17 cellular contexts compared by ENCODE assay signal in the genomic region with DNA sequence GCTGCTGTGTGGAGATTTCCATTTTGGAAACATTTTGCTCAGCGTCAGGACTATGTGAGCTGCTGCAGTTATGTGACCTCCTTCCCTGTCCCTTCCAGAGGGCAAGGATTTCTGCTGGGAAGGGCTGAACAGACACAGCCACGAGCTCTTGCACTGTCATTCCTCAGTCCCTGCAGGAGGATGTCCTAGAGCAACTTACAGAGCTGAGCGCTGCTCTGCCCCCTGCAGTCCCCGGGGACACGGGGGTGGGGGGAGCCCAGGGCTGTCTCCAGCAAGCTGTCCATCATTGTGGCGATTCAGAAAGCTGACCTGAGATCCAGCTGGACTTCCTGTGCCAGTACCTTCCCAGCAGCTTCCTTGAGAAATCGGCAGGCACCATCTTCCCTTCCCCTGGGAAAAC. TPM values are rescaled to one million over a fixed set of nuclear protein-coding genes. Genes with fewer than 3 reads are reported as not detected.
DNase-seq lines count a peak whose midpoint lies in the region; ATAC-seq and TF ChIP-seq lines count a peak whose summit lies in the region.
"Had no signal": no experiment of that assay in that cellular context is flagged by ENCODE, and none has a peak within 500 bp of the region (broad histone marks: within the 10 kb centered on the region; RNA-seq: fewer than 3 reads in every experiment).

No MANE protein-coding gene starts in this region.

- H3K9ac ChIP-seq in SK-N-SH = no peak overlapping the region

- peak; percentile 14 for DNase-seq in GM20000 (ENCODE audit: low spot score)
- no peak for DNase-seq in SK-N-SH
- peak; percentile 28 to 64 (median 37) for DNase-seq in heart left ventricle
- no peak for DNase-seq in osteocyte (ENCODE audit: extremely low spot score, unreplicated experiment)
- DNase-seq in T-helper 1 cell = no peak
- DNase-seq in NK-92 (lab: John Stamatoyannopoulos, UW; ENCODE audit: unreplicated experiment) = no peak
- DNase-seq in activated naive CD4-positive, alpha-beta T cell (lab: John Stamatoyannopoulos, UW) = no peak
- DNase-seq: activated CD4-positive, alpha-beta T cell treated with anti-CD3 and anti-CD28 coated beads, Interleukin-2, amount 50 U/mL, for 48 hours; activated effector memory CD4-positive, alpha-beta T cell treated with anti-CD3 and anti-CD28 coated beads, Interleukin-2, amount 50 U/mL, for 16 hours; caudate nucleus; DMS153; esophagus squamous epithelium; naive B cell; NCI-H526 treated with DMSO at 0.1 percent for 48 hours; tibial artery had no signal

- peak; percentile 52 to 82 (median 70) for ATAC-seq in heart left ventricle
- no peak for ATAC-seq in GM19395 (IDR thresholded peaks at IDR 0.05; ENCODE audit: unreplicated experiment)

- H3K4me2 ChIP-seq in SK-N-SH = no peak overlapping the region

- H3K4me3 ChIP-seq in SK-N-SH (ENCODE audit: low read depth in 2 of 2, low read length in 1 of 2) = no peak overlapping the region
- no peak overlapping the region for H3K4me3 ChIP-seq in heart left ventricle
- H3K4me3 ChIP-seq: skin epidermis, tibial artery had no signal

- WGBS in SK-N-SH (ENCODE audit: low lambda C conversion rate) = 53% methylated on average over 6 of the region's 7 CpGs
- WGBS in heart left ventricle, 4 donors = 13 to 26% (median 18%) methylated on average over 3 to 7 of the region's 7 CpGs

- 0 out of 2 replicates have a peak, but pooled peaks have one; percentile 18 for TF ChIP-seq RAD21 in SK-N-SH (IDR thresholded peaks at IDR 0.05; ENCODE audit: low read length)

- TF ChIP-seq CTCF in GM20000 (IDR thresholded peaks at IDR 0.05; ENCODE audit: extremely low read depth, missing control alignments) (no peak), SK-N-SH (IDR thresholded peaks at IDR 0.05) (no peak), heart left ventricle (IDR thresholded peaks at IDR 0.05) (peak in 3 of 12 donors; percentile 7 to 32 (median 23)), osteocyte (IDR thresholded peaks at IDR 0.05) (peak; percentile 18)

- 0 out of 2 replicates have a peak overlapping the region, but pooled peaks have one; percentile 45 for H2AFZ ChIP-seq in SK-N-SH (ENCODE audit: low read depth)

- H3K9me2 ChIP-seq in SK-N-SH = no peaks in the 10 kb centered on the region

- POLR2A ChIA-PET in SK-N-SH (lab: Yijun Ruan, JAX) = interaction anchor here (0.9 kb wide), 1 partner anchor 13 kb away, joined by 3 read pairs; no protein-coding TSS in a partner anchor

- CTCF ChIA-PET in SK-N-SH (lab: Yijun Ruan, JAX) = interaction anchor here (1.0 to 1.3 kb wide), 3 partner anchors 17 to 238 kb away, joined by 3 to 4 read pairs (median 4); no protein-coding TSS in a partner anchor

- peak overlapping the region; percentile 59 for H3K27ac Mint-ChIP-seq in osteocyte (ENCODE audit: unreplicated experiment)
- H3K27ac Mint-ChIP-seq: naive B cell had no signal

- H3K4me3 Mint-ChIP-seq in osteocyte (ENCODE audit: unreplicated experiment) = peak overlapping the region; percentile 45
- H3K4me3 Mint-ChIP-seq: naive B cell had no signal

- H4K20me1 ChIP-seq in SK-N-SH (ENCODE audit: insufficient read depth) = no peaks in the 10 kb centered on the region

- no peaks in the 10 kb centered on the region for H3K9me3 Mint-ChIP-seq in osteocyte (ENCODE audit: unreplicated experiment)

- no peak overlapping the region for H3K27ac ChIP-seq in SK-N-SH (ENCODE audit: low read depth in 2 of 2, low read length in 1 of 2)
- peak overlapping the region in 1 of 12 donors; percentile 42 for H3K27ac ChIP-seq in heart left ventricle
- H3K27ac ChIP-seq: esophagus squamous epithelium, skin epidermis, tibial artery had no signal

- peaks cover 19% of the 10 kb centered on the region for H3K4me1 Mint-ChIP-seq in osteocyte (ENCODE audit: unreplicated experiment)
- H3K4me1 Mint-ChIP-seq: naive B cell had no signal

- H3K36me3 ChIP-seq in SK-N-SH (replicated peaks in 1 of 2; ENCODE audit: control insufficient read depth in 1 of 2, insufficient read depth in 2 of 2, low read length in 1 of 2) = no peaks in the 10 kb centered on the region
- no peaks in the 10 kb centered on the region for H3K36me3 ChIP-seq in heart left ventricle
- H3K36me3 ChIP-seq: esophagus squamous epithelium, tibial artery had no signal

- no peaks in the 10 kb centered on the region for H3K27me3 ChIP-seq in SK-N-SH (ENCODE audit: insufficient read depth)
- H3K27me3 ChIP-seq in heart left ventricle = peaks cover 0 to 5% (median 0%) of the 10 kb centered on the region in 9 donors
- H3K27me3 ChIP-seq: tibial artery had no signal

- H3K27me3 Mint-ChIP-seq in osteocyte (ENCODE audit: unreplicated experiment) = peaks cover 3% of the 10 kb centered on the region

- H3K4me1 ChIP-seq in SK-N-SH (ENCODE audit: control insufficient read depth in 1 of 2, insufficient read depth in 2 of 2, low read depth in 1 of 2, low read length in 1 of 2) (peaks cover 0 to 9% of the 10 kb centered on the region in 2 experiments; a peak in 2 of 4 replicates), heart left ventricle (peaks cover 0 to 6% (median 0%) of the 10 kb centered on the region in 12 donors)

- H3K9me3 ChIP-seq in SK-N-SH (no peaks in the 10 kb centered on the region), heart left ventricle (no peaks in the 10 kb centered on the region)
- H3K9me3 ChIP-seq: esophagus squamous epithelium, tibial artery had no signal

- no peak for TF ChIP-seq EP300 in SK-N-SH (IDR thresholded peaks at IDR 0.05; ENCODE audit: borderline replicate concordance in 1 of 2, low read depth in 1 of 2, low read length in 1 of 2)

- TF ChIP-seq POLR2A in heart left ventricle (IDR thresholded peaks at IDR 0.05) = no peak

- H3F3A ChIP-seq in SK-N-SH (replicated peaks; ENCODE audit: insufficient read depth) = no peaks in the 10 kb centered on the region

- no peaks in the 10 kb centered on the region for H3K36me3 Mint-ChIP-seq in osteocyte (ENCODE audit: unreplicated experiment)
- H3K36me3 Mint-ChIP-seq: naive B cell had no signal

- intact Hi-C loops in heart left ventricle (cut with DNase I) = no loop called here

- H3K79me2 ChIP-seq in SK-N-SH (ENCODE audit: insufficient read depth) = no peaks in the 10 kb centered on the region

TF ChIP-seq in SK-N-SH, 30 proteins besides CTCF, POLR2A, EP300 and RAD21:
- TF ChIP-seq, protein P1, sequence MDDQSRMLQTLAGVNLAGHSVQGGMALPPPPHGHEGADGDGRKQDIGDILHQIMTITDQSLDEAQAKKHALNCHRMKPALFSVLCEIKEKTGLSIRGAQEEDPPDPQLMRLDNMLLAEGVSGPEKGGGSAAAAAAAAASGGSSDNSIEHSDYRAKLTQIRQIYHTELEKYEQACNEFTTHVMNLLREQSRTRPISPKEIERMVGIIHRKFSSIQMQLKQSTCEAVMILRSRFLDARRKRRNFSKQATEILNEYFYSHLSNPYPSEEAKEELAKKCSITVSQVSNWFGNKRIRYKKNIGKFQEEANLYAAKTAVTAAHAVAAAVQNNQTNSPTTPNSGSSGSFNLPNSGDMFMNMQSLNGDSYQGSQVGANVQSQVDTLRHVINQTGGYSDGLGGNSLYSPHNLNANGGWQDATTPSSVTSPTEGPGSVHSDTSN (IDR thresholded peaks at IDR 0.05) = peak; percentile 23; the same call in 1 of the 2 replicates
- TF ChIP-seq NRF1 (IDR thresholded peaks at IDR 0.05; ENCODE audit: low read depth, low read length) = no peak

RNA-seq across cellular contexts. Expression of a gene that starts 28.0 kb away (rescaled TPM):
- 47.5 and 48.5 TPM in 2 replicates for polyA plus RNA-seq in SK-N-SH (2012; rRNA removed)
- 59.8 and 60.6 TPM in 2 replicates for polyA plus RNA-seq in SK-N-SH (2012; cell fraction: cytosol; rRNA removed)
- 69.5 and 70.5 TPM in 2 replicates for polyA plus RNA-seq in SK-N-SH (2012; cell fraction: nucleus; rRNA removed)
- 100 to 1,000 TPM in 7 of 9 donors, 10 to 100 TPM in 2; 52.4 to 603 (median 148) TPM for total RNA-seq in heart left ventricle
- 10 to 100 TPM; 10.1 to 29.6 TPM for polyA plus RNA-seq in heart left ventricle
- total RNA-seq in osteocyte = 189 and 207 TPM in 2 replicates

Comparison
In these comparisons a context has a peak if more than half of its experiments do, and no peak if none do; other contexts are left out.
1. DNase-seq: peak in GM20000 (single experiment) and heart left ventricle (5 of 5); none in SK-N-SH (single experiment), osteocyte (single experiment), T-helper 1 cell (0 of 5), NK-92 (single experiment) and activated naive CD4-positive, alpha-beta T cell (0 of 4).